In the genomic region with DNA sequence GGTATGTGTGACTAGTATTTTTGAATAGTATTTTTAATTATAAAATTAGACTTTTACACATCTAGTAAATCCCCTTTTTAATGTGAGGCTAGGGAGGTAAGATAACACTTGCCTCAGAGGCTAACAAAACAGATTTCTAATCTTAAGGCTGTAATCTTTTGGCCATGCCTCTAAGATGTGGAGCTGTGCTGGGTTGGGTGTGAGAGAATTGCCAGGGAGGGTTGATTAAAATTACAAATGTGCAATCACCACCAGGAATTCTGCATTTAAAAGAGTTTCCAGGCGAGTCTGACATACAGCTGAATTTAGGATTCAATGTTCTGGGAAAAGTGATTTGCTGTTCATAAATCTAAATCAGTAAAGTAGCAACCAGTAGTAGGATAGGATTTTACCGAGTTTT, we compare ENCODE assay signal across 1 cellular context.
TF ChIP-seq lines count a peak whose summit lies in the region.

No MANE protein-coding gene starts in this region.

TF ChIP-seq in H1, 55 proteins besides CTCF, POLR2A, EP300 and RAD21:
- TF ChIP-seq CHD1 (IDR thresholded peaks at IDR 0.05; ENCODE audit: low read depth, low read length), result no peak
- TF ChIP-seq, protein P1, sequence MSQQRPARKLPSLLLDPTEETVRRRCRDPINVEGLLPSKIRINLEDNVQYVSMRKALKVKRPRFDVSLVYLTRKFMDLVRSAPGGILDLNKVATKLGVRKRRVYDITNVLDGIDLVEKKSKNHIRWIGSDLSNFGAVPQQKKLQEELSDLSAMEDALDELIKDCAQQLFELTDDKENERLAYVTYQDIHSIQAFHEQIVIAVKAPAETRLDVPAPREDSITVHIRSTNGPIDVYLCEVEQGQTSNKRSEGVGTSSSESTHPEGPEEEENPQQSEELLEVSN (IDR thresholded peaks at IDR 0.05), result no peak
- no peak for TF ChIP-seq SIX5 (IDR thresholded peaks at IDR 0.05; ENCODE audit: low read depth, low read length)
- TF ChIP-seq SUZ12 (IDR thresholded peaks at IDR 0.05; ENCODE audit: low read length), result no peak
- TF ChIP-seq CTBP2 (IDR thresholded peaks at IDR 0.05; ENCODE audit: borderline replicate concordance, insufficient read depth, insufficient read length, low read length), result no peak
- TF ChIP-seq EGR1 (IDR thresholded peaks at IDR 0.05; ENCODE audit: borderline replicate concordance, low read depth, low read length), result no peak
- TF ChIP-seq FOSL1 (IDR thresholded peaks at IDR 0.05; ENCODE audit: insufficient read depth, low read depth, low read length), result no peak
- TF ChIP-seq SAP30 (IDR thresholded peaks at IDR 0.05; ENCODE audit: insufficient read depth, insufficient replicate concordance, low read length), result no peak
- TF ChIP-seq POLR2AphosphoS5 (IDR thresholded peaks at IDR 0.05; ENCODE audit: low read depth, low read length), result no peak
- TF ChIP-seq GABPA (IDR thresholded peaks at IDR 0.05; ENCODE audit: borderline replicate concordance, insufficient read depth, low read length), result no peak
- TF ChIP-seq KDM4A (IDR thresholded peaks at IDR 0.05; ENCODE audit: low read depth, low read length, severe bottlenecking), result no peak
- no peak for TF ChIP-seq TCF12 (IDR thresholded peaks at IDR 0.05; ENCODE audit: low read depth, low read length)
- TF ChIP-seq NANOG (IDR thresholded peaks at IDR 0.05; ENCODE audit: insufficient read depth, low read depth, low read length, poor library complexity, severe bottlenecking), result no peak
- TF ChIP-seq SP4 (IDR thresholded peaks at IDR 0.05; ENCODE audit: low read length), result no peak
